1 cellular context compared by ENCODE assay signal in genomic region chr2:237591379-237591881, GRCh38.
TF ChIP-seq lines count a peak whose summit lies in the region.

No MANE protein-coding gene starts in this region.

TF ChIP-seq in GM12878, 131 proteins besides CTCF, POLR2A, EP300 and RAD21:
- TF ChIP-seq EED (IDR thresholded peaks at IDR 0.05; ENCODE audit: low read depth) (no peak), IRF5 (IDR thresholded peaks at IDR 0.05; ENCODE audit: borderline replicate concordance) (no peak), NFYA (IDR thresholded peaks at IDR 0.05; ENCODE audit: borderline replicate concordance, low read depth, low read length) (no peak), RCOR1 (conservative IDR thresholded peaks at IDR 0.05; ENCODE audit: low read depth, low read length) (no peak), ELK1 (IDR thresholded peaks at IDR 0.05; ENCODE audit: low read depth, low read length) (no peak), ATF7 (IDR thresholded peaks at IDR 0.05; ENCODE audit: low read depth) (no peak), FOXK2 (IDR thresholded peaks at IDR 0.05) (no peak), IRF3 (IDR thresholded peaks at IDR 0.05) (no peak), CUX1 (IDR thresholded peaks at IDR 0.05; ENCODE audit: insufficient replicate concordance, low read depth, low read length) (no peak), NFXL1 (IDR thresholded peaks at IDR 0.05; ENCODE audit: borderline replicate concordance) (no peak), ZBED1 (IDR thresholded peaks at IDR 0.05; ENCODE audit: borderline replicate concordance) (no peak), IKZF1 (conservative IDR thresholded peaks at IDR 0.05) (no peak), NRF1 (conservative IDR thresholded peaks at IDR 0.05; ENCODE audit: low read depth, low read length) (no peak), STAT3 (IDR thresholded peaks at IDR 0.05; ENCODE audit: low read depth, low read length) (no peak), ZNF274 (IDR thresholded peaks at IDR 0.05; ENCODE audit: insufficient read depth, insufficient read length) (no peak), CBFB (IDR thresholded peaks at IDR 0.05; ENCODE audit: low read depth) (no peak), FOXM1 (IDR thresholded peaks at IDR 0.05; ENCODE audit: low read depth, low read length) (no peak), TCF12 (IDR thresholded peaks at IDR 0.05; ENCODE audit: low read depth, low read length) (no peak), CEBPB (IDR thresholded peaks at IDR 0.05; ENCODE audit: borderline replicate concordance in 1 of 2, low read depth in 2 of 2, low read length in 2 of 2) (no peak), IRF4 (IDR thresholded peaks at IDR 0.05; ENCODE audit: low read depth, low read length) (no peak)
